19 cellular contexts compared by ENCODE assay signal in genomic region chr4:36133658-36134057, GRCh38.
"Had no signal": no experiment of that assay in that cellular context is flagged by ENCODE, and none has a peak within 500 bp of the region (broad histone marks: within the 10 kb centered on the region; RNA-seq: fewer than 3 reads in every experiment).

No MANE protein-coding gene starts in this region.

- H3K9me3 Mint-ChIP-seq: activated CD4-positive, alpha-beta T cell treated with anti-CD3 and anti-CD28 coated beads, Interleukin-2, amount 10 ng/mL, durations not matched to agents 24 days and 14 days; brain; central memory CD8-positive, alpha-beta T cell; effector memory CD8-positive, alpha-beta T cell; nephron had no signal

- H3K36me3 ChIP-seq: gastrocnemius medialis, left ventricle myocardium inferior, sigmoid colon had no signal

- H3K27ac Mint-ChIP-seq: activated CD4-positive, alpha-beta T cell treated with anti-CD3 and anti-CD28 coated beads, Interleukin-2, amount 10 ng/mL, durations not matched to agents 24 days and 14 days; activated naive CD8-positive, alpha-beta T cell; brain; effector memory CD8-positive, alpha-beta T cell; nephron had no signal

- H3K9me3 ChIP-seq: gastrocnemius medialis, left ventricle myocardium inferior, sigmoid colon, upper lobe of left lung had no signal

- ATAC-seq: effector memory CD8-positive, alpha-beta T cell; gastrocnemius medialis; stimulated activated naive CD8-positive, alpha-beta T cell treated with anti-CD3 and anti-CD28 coated beads, Interleukin-15, Interleukin-2, amounts not matched to agents 100 U/mL and 50 U/mL, for 24 hours had no signal

- H3K4me1 Mint-ChIP-seq: nephron had no signal

- H3K4me3 Mint-ChIP-seq: activated CD4-positive, alpha-beta T cell treated with anti-CD3 and anti-CD28 coated beads, Interleukin-2, amount 10 ng/mL, durations not matched to agents 24 days and 14 days; activated naive CD8-positive, alpha-beta T cell; brain; central memory CD8-positive, alpha-beta T cell; effector memory CD8-positive, alpha-beta T cell; nephron had no signal

- H3K36me3 Mint-ChIP-seq: brain had no signal

- H3K4me3 ChIP-seq: gastrocnemius medialis, left ventricle myocardium inferior, sigmoid colon, upper lobe of left lung had no signal

- H3K27me3 ChIP-seq: gastrocnemius medialis, sigmoid colon, upper lobe of left lung had no signal

- H3K27ac ChIP-seq: epithelial cell of prostate, gastrocnemius medialis, left ventricle myocardium inferior, sigmoid colon, upper lobe of left lung had no signal

- DNase-seq: activated CD4-positive, alpha-beta T cell treated with anti-CD3 and anti-CD28 coated beads, Interleukin-2, amount 10 ng/mL, durations not matched to agents 24 days and 14 days; activated effector memory CD4-positive, alpha-beta T cell treated with anti-CD3 and anti-CD28 coated beads, Interleukin-2, amount 50 U/mL, for 16 hours; activated T-cell treated with anti-CD3 and anti-CD28 coated beads, Interleukin-2, amount 50 U/mL, for 1 hour; amygdala; effector memory CD8-positive, alpha-beta T cell; gastrocnemius medialis; kidney; left ventricle myocardium inferior; mesenchymal stem cell; sigmoid colon; stimulated activated CD4-positive, alpha-beta T cell treated with anti-CD3 and anti-CD28 coated beads, Interleukin-12 subunit alpha, Interleukin-12 subunit beta, amount 100 ng/mL, for 4 hours; stimulated activated naive CD8-positive, alpha-beta T cell treated with anti-CD3 and anti-CD28 coated beads, Interleukin-15, Interleukin-2, amounts not matched to agents 100 U/mL and 50 U/mL, for 24 hours; T-helper 9 cell; upper lobe of left lung had no signal

- H3K27me3 Mint-ChIP-seq: activated CD4-positive, alpha-beta T cell treated with anti-CD3 and anti-CD28 coated beads, Interleukin-2, amount 10 ng/mL, durations not matched to agents 24 days and 14 days; activated naive CD8-positive, alpha-beta T cell; brain; central memory CD8-positive, alpha-beta T cell; effector memory CD8-positive, alpha-beta T cell had no signal

- H3K4me1 ChIP-seq: gastrocnemius medialis, left ventricle myocardium inferior, sigmoid colon, upper lobe of left lung had no signal
